Comparison of ENCODE assay signal across 11 cellular contexts in the genomic region with DNA sequence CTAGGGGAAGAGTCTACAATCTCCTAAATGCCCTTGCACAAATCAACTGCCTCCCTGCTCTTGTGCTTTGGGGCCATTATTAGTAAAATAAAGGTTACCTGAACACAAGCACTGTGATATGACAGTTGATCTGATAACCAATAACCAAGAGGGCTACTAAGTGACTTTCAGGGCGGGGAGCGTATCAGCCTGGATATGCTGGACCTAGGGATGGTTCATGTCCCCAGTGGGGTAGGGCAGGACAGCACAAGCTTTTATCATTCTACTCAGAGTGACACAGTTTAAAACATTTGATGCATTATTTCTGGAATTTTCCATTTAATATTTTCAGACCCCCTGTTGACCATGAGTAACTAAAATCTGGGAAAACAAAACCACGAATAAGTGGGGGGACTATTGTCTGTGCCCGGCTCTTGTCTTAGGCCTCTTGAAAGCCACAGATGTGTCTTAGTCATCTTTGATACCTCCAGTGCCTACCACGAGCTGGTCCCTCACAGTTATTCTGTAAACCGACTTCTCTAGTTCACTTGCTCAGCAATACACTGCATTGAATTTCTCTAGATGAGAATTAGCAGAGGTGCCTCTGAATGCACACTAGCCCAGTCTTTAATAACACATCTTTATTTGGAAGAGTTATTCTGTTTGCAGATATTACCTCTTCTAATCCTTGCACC.
"Had no signal": no experiment of that assay in that cellular context is flagged by ENCODE, and none has a peak within 500 bp of the region (broad histone marks: within the 10 kb centered on the region; RNA-seq: fewer than 3 reads in every experiment).

No MANE protein-coding gene starts in this region.

- DNase-seq: effector memory CD8-positive, alpha-beta T cell; foreskin keratinocyte; mucosa of descending colon; naive thymus-derived CD8-positive, alpha-beta T cell; psoas muscle; stimulated activated CD4-positive, alpha-beta T cell treated with anti-CD3 and anti-CD28 coated beads, Interleukin-2, amount 100 ng/mL, for 48 hours; tibial artery; upper lobe of right lung had no signal

- H3K4me3 ChIP-seq: hepatocyte, mucosa of descending colon, psoas muscle, smooth muscle cell, tibial artery, upper lobe of right lung had no signal

- H3K4me2 ChIP-seq: hepatocyte, smooth muscle cell had no signal

- H3K79me2 ChIP-seq: hepatocyte had no signal

- H3K36me3 ChIP-seq: neutrophil, tibial artery, upper lobe of right lung had no signal

- H3K4me1 ChIP-seq: foreskin keratinocyte, psoas muscle, tibial artery, upper lobe of right lung had no signal

- H3K27ac ChIP-seq: foreskin keratinocyte, hepatocyte, neutrophil, psoas muscle, tibial artery, upper lobe of right lung had no signal

- H3K27me3 ChIP-seq: foreskin keratinocyte, hepatocyte, neutrophil, tibial artery, upper lobe of right lung had no signal

- H3K9me3 ChIP-seq: mucosa of descending colon, neutrophil, psoas muscle, tibial artery, upper lobe of right lung had no signal

- H2AFZ ChIP-seq: hepatocyte had no signal
